In the genomic region with DNA sequence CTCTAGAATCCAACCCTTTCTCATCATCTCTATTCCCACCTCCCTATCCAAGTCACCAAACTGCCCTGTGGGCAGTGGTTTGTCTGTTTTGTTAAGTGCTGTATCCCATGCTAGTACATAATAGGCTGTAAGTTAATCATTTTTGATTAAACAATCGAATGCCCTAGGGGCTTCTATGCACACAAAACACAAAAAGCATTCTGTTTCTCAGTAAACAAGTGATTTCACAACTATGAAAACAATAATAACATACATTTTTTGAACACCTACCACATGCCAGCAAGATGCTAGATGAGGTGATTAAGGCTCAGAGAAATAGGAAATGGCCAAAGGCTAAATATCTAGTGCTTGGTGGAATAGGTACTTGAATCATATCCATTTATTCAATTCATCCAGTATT, we compare ENCODE assay signal across 43 cellular contexts. TPM values are rescaled to one million over a fixed set of nuclear protein-coding genes. Genes with fewer than 3 reads are reported as not detected.
"Had no signal": no experiment of that assay in that cellular context is flagged by ENCODE, and none has a peak within 500 bp of the region (broad histone marks: within the 10 kb centered on the region; RNA-seq: fewer than 3 reads in every experiment).

No MANE protein-coding gene starts in this region.

- ATAC-seq: activated naive CD4-positive, alpha-beta T cell treated with anti-CD3 and anti-CD28 coated beads, Interleukin-2, amount 50 U/mL, for 72 hours; activated naive CD8-positive, alpha-beta T cell treated with anti-CD3 and anti-CD28 coated beads, Interleukin-2, amount 50 U/mL, for 24 hours; activated T-cell treated with anti-CD3 and anti-CD28 coated beads, Interleukin-2, amount 50 U/mL, for 4 hours; activated T-cell treated with anti-CD3 and anti-CD28 coated beads, Interleukin-2, amount 50 U/mL, for 72 hours; activated T-helper 17 cell treated with anti-CD3 and anti-CD28 coated beads, Interleukin-2, amount 50 U/mL, for 72 hours; body of pancreas had no signal

- H3K4me3 Mint-ChIP-seq: activated naive CD4-positive, alpha-beta T cell treated with anti-CD3 and anti-CD28 coated beads for 36 hours; activated naive CD4-positive, alpha-beta T cell treated with anti-CD3 and anti-CD28 coated beads, Interleukin-2, amount 10 ng/mL, durations not matched to agents 7 days and 5 days; activated naive CD4-positive, alpha-beta T cell treated with anti-CD3 and anti-CD28 coated beads, Interleukin-2, amount 50 U/mL, for 24 hours; activated naive CD8-positive, alpha-beta T cell; activated naive CD8-positive, alpha-beta T cell treated with anti-CD3 and anti-CD28 coated beads for 36 hours; activated naive CD8-positive, alpha-beta T cell treated with anti-CD3 and anti-CD28 coated beads, Interleukin-2, amount 10 ng/mL, durations not matched to agents 7 days and 5 days; activated naive CD8-positive, alpha-beta T cell treated with anti-CD3 and anti-CD28 coated beads, Interleukin-2, amount 50 U/mL, for 24 hours; activated T-cell treated with anti-CD3 and anti-CD28 coated beads, Interleukin-2, amount 50 U/mL, for 24 hours; activated T-cell treated with anti-CD3 and anti-CD28 coated beads, Interleukin-2, amount 50 U/mL, for 4 hours; activated T-cell treated with anti-CD3 and anti-CD28 coated beads, Interleukin-2, amount 50 U/mL, for 72 hours; activated T-helper 1 cell treated with anti-CD3 and anti-CD28 coated beads, Interleukin-12 subunit alpha, Interleukin-12 subunit beta, Interleukin-2, Interleukin-4 antibody, amounts not matched to agents 30 ng/mL and 10 ng/mL and 1 ng/mL, durations not matched to agents 14 hours and 24 hours and 36 hours; activated T-helper 17 cell treated with anti-CD3 and anti-CD28 coated beads, Interleukin-2, amount 50 U/mL, for 72 hours; brain; central memory CD8-positive, alpha-beta T cell had no signal

- H3K27ac ChIP-seq: adrenal gland, ascending aorta, body of pancreas, brain microvascular endothelial cell, breast epithelium, cardiac muscle cell had no signal

- H3K4me1 ChIP-seq: adrenal gland, ascending aorta had no signal

- H3K27me3 Mint-ChIP-seq: activated naive CD4-positive, alpha-beta T cell treated with anti-CD3 and anti-CD28 coated beads, Interleukin-2, amount 50 U/mL, for 24 hours had no signal

- H3K27ac Mint-ChIP-seq: activated naive CD4-positive, alpha-beta T cell treated with anti-CD3 and anti-CD28 coated beads for 36 hours; activated naive CD4-positive, alpha-beta T cell treated with anti-CD3 and anti-CD28 coated beads, Interleukin-2, amount 10 ng/mL, durations not matched to agents 7 days and 5 days; activated naive CD4-positive, alpha-beta T cell treated with anti-CD3 and anti-CD28 coated beads, Interleukin-2, amount 50 U/mL, for 24 hours; activated naive CD4-positive, alpha-beta T cell treated with anti-CD3 and anti-CD28 coated beads, Interleukin-2, amount 50 U/mL, for 72 hours; activated naive CD8-positive, alpha-beta T cell; activated naive CD8-positive, alpha-beta T cell treated with anti-CD3 and anti-CD28 coated beads for 36 hours; activated naive CD8-positive, alpha-beta T cell treated with anti-CD3 and anti-CD28 coated beads, Interleukin-2, amount 10 ng/mL, durations not matched to agents 7 days and 5 days; activated naive CD8-positive, alpha-beta T cell treated with anti-CD3 and anti-CD28 coated beads, Interleukin-2, amount 50 U/mL, for 24 hours; activated T-cell treated with anti-CD3 and anti-CD28 coated beads, Interleukin-2, amount 50 U/mL, for 24 hours; activated T-cell treated with anti-CD3 and anti-CD28 coated beads, Interleukin-2, amount 50 U/mL, for 72 hours; activated T-helper 1 cell treated with anti-CD3 and anti-CD28 coated beads, Interleukin-12 subunit alpha, Interleukin-12 subunit beta, Interleukin-2, Interleukin-4 antibody, amounts not matched to agents 30 ng/mL and 10 ng/mL and 1 ng/mL, durations not matched to agents 14 hours and 24 hours and 36 hours; activated T-helper 17 cell treated with anti-CD3 and anti-CD28 coated beads, Interleukin-2, amount 50 U/mL, for 72 hours; activated T-helper 2 cell treated with anti-CD3 and anti-CD28 coated beads, Interferon-gamma antibody, Interleukin-2, Interleukin-4, amounts not matched to agents 10 μg/mL and 5 μg/mL and 100 μg/mL, durations not matched to agents 14 hours and 24 hours and 36 hours; brain had no signal

- H3K9me3 Mint-ChIP-seq: activated naive CD4-positive, alpha-beta T cell treated with anti-CD3 and anti-CD28 coated beads for 36 hours; activated naive CD4-positive, alpha-beta T cell treated with anti-CD3 and anti-CD28 coated beads, Interleukin-2, amount 10 ng/mL, durations not matched to agents 7 days and 5 days; activated naive CD4-positive, alpha-beta T cell treated with anti-CD3 and anti-CD28 coated beads, Interleukin-2, amount 50 U/mL, for 24 hours; activated naive CD4-positive, alpha-beta T cell treated with anti-CD3 and anti-CD28 coated beads, Interleukin-2, amount 50 U/mL, for 72 hours; activated naive CD8-positive, alpha-beta T cell treated with anti-CD3 and anti-CD28 coated beads for 36 hours; activated naive CD8-positive, alpha-beta T cell treated with anti-CD3 and anti-CD28 coated beads, Interleukin-2, amount 10 ng/mL, durations not matched to agents 7 days and 5 days; activated naive CD8-positive, alpha-beta T cell treated with anti-CD3 and anti-CD28 coated beads, Interleukin-2, amount 50 U/mL, for 24 hours; activated T-cell treated with anti-CD3 and anti-CD28 coated beads, Interleukin-2, amount 50 U/mL, for 24 hours; activated T-cell treated with anti-CD3 and anti-CD28 coated beads, Interleukin-2, amount 50 U/mL, for 4 hours; activated T-cell treated with anti-CD3 and anti-CD28 coated beads, Interleukin-2, amount 50 U/mL, for 72 hours; activated T-helper 1 cell treated with anti-CD3 and anti-CD28 coated beads, Interleukin-12 subunit alpha, Interleukin-12 subunit beta, Interleukin-2, Interleukin-4 antibody, amounts not matched to agents 30 ng/mL and 10 ng/mL and 1 ng/mL, durations not matched to agents 14 hours and 24 hours and 36 hours; activated T-helper 17 cell treated with anti-CD3 and anti-CD28 coated beads, Interleukin-2, amount 50 U/mL, for 72 hours; activated T-helper 2 cell treated with anti-CD3 and anti-CD28 coated beads, Interferon-gamma antibody, Interleukin-2, Interleukin-4, amounts not matched to agents 10 μg/mL and 5 μg/mL and 100 μg/mL, durations not matched to agents 14 hours and 24 hours and 36 hours; central memory CD8-positive, alpha-beta T cell had no signal

- H3K27me3 ChIP-seq: body of pancreas, breast epithelium had no signal

- H3K9me3 ChIP-seq: adrenal gland, ascending aorta, body of pancreas, breast epithelium had no signal

- H3K36me3 ChIP-seq: adrenal gland, ascending aorta, brain microvascular endothelial cell, breast epithelium, cardiac muscle cell had no signal

- H3K4me3 ChIP-seq: adrenal gland, ascending aorta, body of pancreas, breast epithelium, cardiac muscle cell had no signal

- H3K36me3 Mint-ChIP-seq: activated naive CD4-positive, alpha-beta T cell treated with anti-CD3 and anti-CD28 coated beads, Interleukin-2, amount 10 ng/mL, durations not matched to agents 7 days and 5 days; activated naive CD4-positive, alpha-beta T cell treated with anti-CD3 and anti-CD28 coated beads, Interleukin-2, amount 50 U/mL, for 24 hours; activated naive CD4-positive, alpha-beta T cell treated with anti-CD3 and anti-CD28 coated beads, Interleukin-2, amount 50 U/mL, for 72 hours; activated naive CD8-positive, alpha-beta T cell; activated naive CD8-positive, alpha-beta T cell treated with anti-CD3 and anti-CD28 coated beads for 36 hours; activated naive CD8-positive, alpha-beta T cell treated with anti-CD3 and anti-CD28 coated beads, Interleukin-2, amount 10 ng/mL, durations not matched to agents 7 days and 5 days; brain had no signal

- H3K4me1 Mint-ChIP-seq: activated T-helper 17 cell treated with anti-CD3 and anti-CD28 coated beads, Interleukin-2, amount 50 U/mL, for 72 hours; central memory CD8-positive, alpha-beta T cell had no signal

- DNase-seq: activated effector memory CD4-positive, alpha-beta T cell treated with anti-CD3 and anti-CD28 coated beads, Interleukin-2, amount 50 U/mL, for 16 hours; activated effector memory CD4-positive, alpha-beta T cell treated with Interleukin-2 at 50 U/mL for 16 hours; activated gamma-delta T cell; activated gamma-delta T cell treated with Interleukin-2 at 50 U/mL for 16 hours; activated naive CD4-positive, alpha-beta T cell; activated naive CD4-positive, alpha-beta T cell treated with anti-CD3 and anti-CD28 coated beads for 36 hours; activated naive CD4-positive, alpha-beta T cell treated with anti-CD3 and anti-CD28 coated beads, Interleukin-2, amount 10 ng/mL, durations not matched to agents 7 days and 5 days; activated naive CD4-positive, alpha-beta T cell treated with anti-CD3 and anti-CD28 coated beads, Interleukin-2, amount 50 U/mL, for 16 hours; activated naive CD4-positive, alpha-beta T cell treated with Interleukin-2 at 50 U/mL for 16 hours; activated naive CD8-positive, alpha-beta T cell treated with anti-CD3 and anti-CD28 coated beads for 36 hours; activated naive CD8-positive, alpha-beta T cell treated with anti-CD3 and anti-CD28 coated beads, Interleukin-2, amount 10 ng/mL, durations not matched to agents 7 days and 5 days; activated naive CD8-positive, alpha-beta T cell treated with anti-CD3 and anti-CD28 coated beads, Interleukin-2, amount 50 U/mL, for 24 hours; activated T-cell treated with anti-CD3 and anti-CD28 coated beads, Interleukin-2, amount 50 U/mL, for 1 hour; activated T-cell treated with anti-CD3 and anti-CD28 coated beads, Interleukin-2, amount 50 U/mL, for 24 hours; activated T-cell treated with anti-CD3 and anti-CD28 coated beads, Interleukin-2, amount 50 U/mL, for 4 hours; activated T-cell treated with anti-CD3 and anti-CD28 coated beads, Interleukin-2, amount 50 U/mL, for 48 hours; activated T-cell treated with anti-CD3 and anti-CD28 coated beads, Interleukin-2, amount 50 U/mL, for 72 hours; amniotic stem cell; amygdala; anterior cingulate cortex; body of pancreas; brain microvascular endothelial cell; caudate nucleus; central memory CD4-positive, alpha-beta T cell; cerebellar nuclear complex had no signal

RNA-seq across cellular contexts. Expression of gene GUCA2B, which starts 5.0 kb away (rescaled TPM):
- total RNA-seq: activated naive CD4-positive, alpha-beta T cell treated with anti-CD3 and anti-CD28 coated beads for 36 hours; activated naive CD4-positive, alpha-beta T cell treated with anti-CD3 and anti-CD28 coated beads, Interleukin-2, amount 50 U/mL, for 72 hours; activated naive CD8-positive, alpha-beta T cell treated with anti-CD3 and anti-CD28 coated beads for 36 hours; activated naive CD8-positive, alpha-beta T cell treated with anti-CD3 and anti-CD28 coated beads, Interleukin-2, amount 10 ng/mL, durations not matched to agents 7 days and 5 days; activated T-cell treated with anti-CD3 and anti-CD28 coated beads, Interleukin-2, amount 50 U/mL, for 4 hours; activated T-cell treated with anti-CD3 and anti-CD28 coated beads, Interleukin-2, amount 50 U/mL, for 72 hours; activated T-helper 1 cell treated with anti-CD3 and anti-CD28 coated beads, Interleukin-12 subunit alpha, Interleukin-12 subunit beta, Interleukin-2, Interleukin-4 antibody, amounts not matched to agents 30 ng/mL and 10 ng/mL and 1 ng/mL, durations not matched to agents 14 hours and 24 hours and 36 hours; activated T-helper 17 cell treated with anti-CD3 and anti-CD28 coated beads, Interleukin-2, amount 50 U/mL, for 72 hours; activated T-helper 2 cell treated with anti-CD3 and anti-CD28 coated beads, Interferon-gamma antibody, Interleukin-2, Interleukin-4, amounts not matched to agents 10 μg/mL and 5 μg/mL and 100 μg/mL, durations not matched to agents 14 hours and 24 hours and 36 hours; adrenal gland; aorta; ascending aorta; astrocyte; body of pancreas; breast epithelium; bronchial epithelial cell; cardiac muscle cell; cardiac septum; cerebellum; chondrocyte had no signal
- polyA plus RNA-seq: adrenal gland, cardiac muscle cell had no signal

RNA-seq across cellular contexts. Expression of gene GUCA2A, which starts 16.4 kb away (rescaled TPM):
- total RNA-seq: activated naive CD4-positive, alpha-beta T cell treated with anti-CD3 and anti-CD28 coated beads for 36 hours; activated naive CD4-positive, alpha-beta T cell treated with anti-CD3 and anti-CD28 coated beads, Interleukin-2, amount 50 U/mL, for 72 hours; activated naive CD8-positive, alpha-beta T cell treated with anti-CD3 and anti-CD28 coated beads for 36 hours; activated naive CD8-positive, alpha-beta T cell treated with anti-CD3 and anti-CD28 coated beads, Interleukin-2, amount 10 ng/mL, durations not matched to agents 7 days and 5 days; activated T-cell treated with anti-CD3 and anti-CD28 coated beads, Interleukin-2, amount 50 U/mL, for 4 hours; activated T-cell treated with anti-CD3 and anti-CD28 coated beads, Interleukin-2, amount 50 U/mL, for 72 hours; activated T-helper 1 cell treated with anti-CD3 and anti-CD28 coated beads, Interleukin-12 subunit alpha, Interleukin-12 subunit beta, Interleukin-2, Interleukin-4 antibody, amounts not matched to agents 30 ng/mL and 10 ng/mL and 1 ng/mL, durations not matched to agents 14 hours and 24 hours and 36 hours; activated T-helper 17 cell treated with anti-CD3 and anti-CD28 coated beads, Interleukin-2, amount 50 U/mL, for 72 hours; activated T-helper 2 cell treated with anti-CD3 and anti-CD28 coated beads, Interferon-gamma antibody, Interleukin-2, Interleukin-4, amounts not matched to agents 10 μg/mL and 5 μg/mL and 100 μg/mL, durations not matched to agents 14 hours and 24 hours and 36 hours; adrenal gland; aorta; ascending aorta; astrocyte; body of pancreas; bronchial epithelial cell; cardiac muscle cell; cardiac septum; cerebellum; chondrocyte had no signal
- polyA plus RNA-seq: cardiac muscle cell had no signal
